16 cellular contexts compared by ENCODE assay signal in genomic region chr1:213568929-213569815, GRCh38.
A peak's percentile ranks its signal among the peaks of the same experiment; 100 is the strongest.
DNase-seq lines count a peak whose midpoint lies in the region; ATAC-seq lines count a peak whose summit lies in the region.
"Had no signal": no experiment of that assay in that cellular context is flagged by ENCODE, and none has a peak within 500 bp of the region (broad histone marks: within the 10 kb centered on the region; RNA-seq: fewer than 3 reads in every experiment).

No MANE protein-coding gene starts in this region.

- H3K9me3 ChIP-seq in endocrine pancreas (ENCODE audit: control insufficient read depth, low read length): peaks cover 2% of the 10 kb centered on the region

- H3K4me1 ChIP-seq in endocrine pancreas (ENCODE audit: control insufficient read depth, insufficient read depth, low read length): peaks cover 14% of the 10 kb centered on the region

- no peak overlapping the region for H3K4me3 ChIP-seq in endocrine pancreas (ENCODE audit: control insufficient read depth, insufficient read depth, low read length)
- H3K4me3 ChIP-seq: dorsolateral prefrontal cortex had no signal

- DNase-seq in NCI-H510A treated with DMSO at 0.1 percent for 48 hours (lab: John Stamatoyannopoulos, UW) (peak; percentile 86), NCI-H510A (lab: John Stamatoyannopoulos, UW) (no peak), NCI-H2196 treated with DMSO at 0.1 percent for 48 hours (lab: John Stamatoyannopoulos, UW; ENCODE audit: unreplicated experiment) (peak; percentile 27)
- DNase-seq in activated CD4-positive, alpha-beta T cell treated with anti-CD3 and anti-CD28 coated beads, Interleukin-2, amount 50 U/mL, for 4 hours: no peak
- no peak for DNase-seq in stimulated activated CD4-positive, alpha-beta T cell treated with anti-CD3 and anti-CD28 coated beads, Interleukin-4, amount 100 ng/mL, for 1 hour
- DNase-seq: activated CD8-positive, alpha-beta T cell treated with anti-CD3 and anti-CD28 coated beads, Interleukin-2, amount 10 ng/mL, durations not matched to agents 7 days and 5 days; activated naive CD4-positive, alpha-beta T cell treated with anti-CD3 and anti-CD28 coated beads for 36 hours; activated T-cell treated with anti-CD3 and anti-CD28 coated beads, Interleukin-2, amount 50 U/mL, for 24 hours; dorsolateral prefrontal cortex; kidney glomerular epithelial cell; NCI-H2171; right cardiac atrium; T1000 had no signal

- no peak for ATAC-seq in HG03097 (IDR thresholded peaks at IDR 0.05; ENCODE audit: low FRiP score, unreplicated experiment)
- ATAC-seq in HG03045 (IDR thresholded peaks at IDR 0.05; ENCODE audit: unreplicated experiment): no peak
- ATAC-seq: activated CD8-positive, alpha-beta T cell treated with anti-CD3 and anti-CD28 coated beads, Interleukin-2, amount 10 ng/mL, durations not matched to agents 7 days and 5 days; right cardiac atrium had no signal

- peak overlapping the region; percentile 34 for H3K9ac ChIP-seq in endocrine pancreas (ENCODE audit: control insufficient read depth, insufficient read depth, low read length)

- H3K27me3 ChIP-seq in endocrine pancreas (ENCODE audit: control insufficient read depth, insufficient read depth, low read length): no peaks in the 10 kb centered on the region
- H3K27me3 ChIP-seq: dorsolateral prefrontal cortex had no signal

- H3K36me3 ChIP-seq in endocrine pancreas (ENCODE audit: control insufficient read depth, insufficient read depth, low read length): no peaks in the 10 kb centered on the region

Comparison
In these comparisons a context has a peak if more than half of its experiments do, and no peak if none do; other contexts are left out.
1. DNase-seq: peak in NCI-H510A treated with DMSO at 0.1 percent for 48 hours (single experiment) and NCI-H2196 treated with DMSO at 0.1 percent for 48 hours (single experiment); none in NCI-H510A (single experiment), activated CD4-positive, alpha-beta T cell treated with anti-CD3 and anti-CD28 coated beads, Interleukin-2, amount 50 U/mL, for 4 hours (0 of 2) and stimulated activated CD4-positive, alpha-beta T cell treated with anti-CD3 and anti-CD28 coated beads, Interleukin-4, amount 100 ng/mL, for 1 hour (single experiment).